ENCODE assay signal across 8 cellular contexts in genomic region chr4:114180481-114180880, GRCh38.
DNase-seq lines count a peak whose midpoint lies in the region; FAIRE-seq lines count a peak whose summit lies in the region.

No MANE protein-coding gene starts in this region.

- DNase-seq in activated CD4-positive, CD25-positive, alpha-beta regulatory T cell (lab: John Stamatoyannopoulos, UW), result peak in 3 of 4 experiments; percentile 1
- DNase-seq in activated CD4-positive, CD25-positive, alpha-beta regulatory T cell treated with anti-CD3 and anti-CD28 coated beads, Interleukin-2, amount 50 U/mL, for 72 hours, result no peak
- DNase-seq in Jurkat, Clone E6-1 (ENCODE audit: low read depth, low spot score), result peak; percentile 47
- peak; percentile 15 for DNase-seq in activated T-cell treated with anti-CD3 and anti-CD28 coated beads for 24 hours (ENCODE audit: low read depth)
- DNase-seq in globus pallidus (ENCODE audit: low spot score), result peak; percentile 40
- DNase-seq in small intestine, result peak; percentile 6
- no peak for DNase-seq in DMS153 (lab: John Stamatoyannopoulos, UW)
- no peak for DNase-seq in NCI-H2029 treated with DMSO at 0.1 percent for 48 hours (lab: John Stamatoyannopoulos, UW)

- no peaks in the 10 kb centered on the region for H3K36me3 ChIP-seq in small intestine (ENCODE audit: control insufficient read depth in 2 of 2, insufficient read depth in 2 of 2, low read length in 2 of 2)

- no peak overlapping the region for H3K4me3 ChIP-seq in Jurkat, Clone E6-1 (ENCODE audit: low read length)
- H3K4me3 ChIP-seq in small intestine (ENCODE audit: low read depth in 1 of 2, low read length in 2 of 2), result no peak overlapping the region

- WGBS in small intestine, 3 donors, result 36 to 52% (median 42%) methylated on average over 6 of the region's 6 CpGs

- no peaks in the 10 kb centered on the region for H3K9me3 ChIP-seq in small intestine (ENCODE audit: control insufficient read depth, low read depth)

- no peak for FAIRE-seq in small intestine (lab: Jason Lieb, UNC)

- H3K27ac ChIP-seq in small intestine (ENCODE audit: low read depth in 1 of 2, low read length in 1 of 2), result no peak overlapping the region

- no peaks in the 10 kb centered on the region for H3K27me3 ChIP-seq in small intestine (ENCODE audit: control insufficient read depth in 2 of 2, insufficient read depth in 2 of 2, low read length in 2 of 2)

- H3K4me1 ChIP-seq in small intestine (ENCODE audit: control insufficient read depth in 2 of 2, insufficient read depth in 1 of 2, low read depth in 1 of 2, low read length in 1 of 2), result no peaks in the 10 kb centered on the region

Comparison
In these comparisons a context has a peak if more than half of its experiments do, and no peak if none do; other contexts are left out.
1. DNase-seq: peak in activated CD4-positive, CD25-positive, alpha-beta regulatory T cell (3 of 4), Jurkat, Clone E6-1 (single experiment), activated T-cell treated with anti-CD3 and anti-CD28 coated beads for 24 hours (single experiment), globus pallidus (single experiment) and small intestine (single experiment); none in activated CD4-positive, CD25-positive, alpha-beta regulatory T cell treated with anti-CD3 and anti-CD28 coated beads, Interleukin-2, amount 50 U/mL, for 72 hours (single experiment), DMS153 (single experiment) and NCI-H2029 treated with DMSO at 0.1 percent for 48 hours (single experiment).